In the genomic region with DNA sequence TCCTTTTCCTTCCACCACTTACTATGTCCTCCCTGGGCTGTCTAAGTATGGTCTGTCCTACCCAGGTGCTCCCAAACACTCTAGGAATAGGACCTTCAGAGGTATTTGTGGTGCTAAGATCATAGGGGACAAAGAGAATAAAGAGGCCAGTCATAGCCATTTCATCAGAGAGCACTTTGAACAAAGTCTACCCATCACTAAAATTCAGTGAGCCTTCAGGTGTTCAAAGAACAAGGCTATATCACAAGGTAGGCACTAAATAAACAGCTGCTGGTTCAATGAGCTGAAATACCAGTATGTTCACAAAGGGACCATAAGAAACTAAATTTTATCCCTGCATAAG, we compare ENCODE assay signal across 13 cellular contexts. TPM values are rescaled to one million over a fixed set of nuclear protein-coding genes. Genes with fewer than 3 reads are reported as not detected.
DNase-seq lines count a peak whose midpoint lies in the region; ATAC-seq and TF ChIP-seq lines count a peak whose summit lies in the region.
"Had no signal": no experiment of that assay in that cellular context is flagged by ENCODE, and none has a peak within 500 bp of the region (broad histone marks: within the 10 kb centered on the region; RNA-seq: fewer than 3 reads in every experiment).

No MANE protein-coding gene starts in this region.

- H3K9me3 ChIP-seq in DOHH2 (ENCODE audit: control insufficient read depth, insufficient read depth, low read length) (no peaks in the 10 kb centered on the region), Peyer's patch (no peaks in the 10 kb centered on the region), hepatocyte (ENCODE audit: low read depth) (no peaks in the 10 kb centered on the region), GM23248 (ENCODE audit: low read depth) (no peaks in the 10 kb centered on the region)

- H3K9ac ChIP-seq in GM23248: no peak overlapping the region

- H3K27ac Mint-ChIP-seq in stimulated activated effector memory CD8-positive, alpha-beta T cell treated with anti-CD3 and anti-CD28 coated beads, Interleukin-12 subunit alpha, Interleukin-12 subunit beta, amount 100 ng/mL, for 72 hours: peak overlapping the region; percentile 85
- H3K27ac Mint-ChIP-seq: progenitor cell of endocrine pancreas had no signal

- no peaks in the 10 kb centered on the region for H3K9me2 ChIP-seq in DOHH2 (replicated peaks; ENCODE audit: control insufficient read depth, low read length)
- no peaks in the 10 kb centered on the region for H3K9me2 ChIP-seq in hepatocyte (replicated peaks; ENCODE audit: insufficient read depth)
- no peaks in the 10 kb centered on the region for H3K9me2 ChIP-seq in GM23248 (ENCODE audit: insufficient read depth)

- peak overlapping the region; percentile 58 for H3K4me3 Mint-ChIP-seq in stimulated activated effector memory CD8-positive, alpha-beta T cell treated with anti-CD3 and anti-CD28 coated beads, Interleukin-12 subunit alpha, Interleukin-12 subunit beta, amount 100 ng/mL, for 72 hours

- no peaks in the 10 kb centered on the region for H3K27me3 ChIP-seq in DOHH2 (ENCODE audit: control insufficient read depth, low read length)
- H3K27me3 ChIP-seq in Peyer's patch: no peaks in the 10 kb centered on the region
- no peaks in the 10 kb centered on the region for H3K27me3 ChIP-seq in hepatocyte
- no peaks in the 10 kb centered on the region for H3K27me3 ChIP-seq in GM23248 (replicated peaks; ENCODE audit: insufficient read depth)

- H3K36me3 ChIP-seq in DOHH2 (ENCODE audit: control insufficient read depth, low read length): peaks cover 58% of the 10 kb centered on the region
- peaks cover 0 to 37% (median 0%) of the 10 kb centered on the region in 3 donors for H3K36me3 ChIP-seq in Peyer's patch
- H3K36me3 ChIP-seq in hepatocyte (replicated peaks; ENCODE audit: insufficient read depth, low read depth): no peaks in the 10 kb centered on the region
- peaks cover 7% of the 10 kb centered on the region; the same call in 1 of the 2 replicates for H3K36me3 ChIP-seq in GM23248 (ENCODE audit: low read depth)

- H3K9me3 Mint-ChIP-seq in stimulated activated effector memory CD8-positive, alpha-beta T cell treated with anti-CD3 and anti-CD28 coated beads, Interleukin-12 subunit alpha, Interleukin-12 subunit beta, amount 100 ng/mL, for 72 hours: no peaks in the 10 kb centered on the region
- H3K9me3 Mint-ChIP-seq: activated naive CD4-positive, alpha-beta T cell treated with anti-CD3 and anti-CD28 coated beads, Interleukin-2, amount 50 U/mL, for 72 hours had no signal

- no peak for TF ChIP-seq POLR2A in Peyer's patch (IDR thresholded peaks at IDR 0.05)

- no peak for ATAC-seq in stimulated activated effector memory CD8-positive, alpha-beta T cell treated with anti-CD3 and anti-CD28 coated beads, Interleukin-12 subunit alpha, Interleukin-12 subunit beta, amount 100 ng/mL, for 72 hours
- ATAC-seq: left cardiac atrium had no signal

- H3K4me2 ChIP-seq in DOHH2 (ENCODE audit: low read length): peak overlapping the region; percentile 62; the same call in 1 of the 2 replicates
- no peak overlapping the region for H3K4me2 ChIP-seq in hepatocyte
- H3K4me2 ChIP-seq in GM23248 (ENCODE audit: unreplicated experiment): no peak overlapping the region

- TF ChIP-seq CTCF in DOHH2 (IDR thresholded peaks at IDR 0.05; ENCODE audit: low read depth, low read length, poor library complexity, severe bottlenecking) (no peak), Peyer's patch (IDR thresholded peaks at IDR 0.05) (no peak), hepatocyte (IDR thresholded peaks at IDR 0.05; ENCODE audit: poor library complexity) (no peak)

- no peak overlapping the region for H2AFZ ChIP-seq in hepatocyte
- H2AFZ ChIP-seq in GM23248: no peak overlapping the region

- H3K36me3 Mint-ChIP-seq in stimulated activated effector memory CD8-positive, alpha-beta T cell treated with anti-CD3 and anti-CD28 coated beads, Interleukin-12 subunit alpha, Interleukin-12 subunit beta, amount 100 ng/mL, for 72 hours: peaks cover 31% of the 10 kb centered on the region

- H3K4me3 ChIP-seq in DOHH2 (ENCODE audit: low read length): no peak overlapping the region
- H3K4me3 ChIP-seq in Peyer's patch: no peak overlapping the region
- no peak overlapping the region for H3K4me3 ChIP-seq in hepatocyte
- H3K4me3 ChIP-seq in GM23248: no peak overlapping the region

- peaks cover 32% of the 10 kb centered on the region for H3K4me1 ChIP-seq in DOHH2 (ENCODE audit: control insufficient read depth, low read length)
- H3K4me1 ChIP-seq in Peyer's patch: peaks cover 0 to 13% (median 9%) of the 10 kb centered on the region in 4 donors
- peaks cover 11% of the 10 kb centered on the region for H3K4me1 ChIP-seq in hepatocyte (ENCODE audit: insufficient read depth)
- peaks cover 36% of the 10 kb centered on the region for H3K4me1 ChIP-seq in GM23248 (ENCODE audit: insufficient read depth)

- peaks cover 6% of the 10 kb centered on the region for H3F3A ChIP-seq in DOHH2 (ENCODE audit: control insufficient read depth, insufficient read depth)
- H3F3A ChIP-seq in GM23248 (ENCODE audit: insufficient read depth): peaks cover 41% of the 10 kb centered on the region

- peaks cover 44% of the 10 kb centered on the region for H3K4me1 Mint-ChIP-seq in stimulated activated effector memory CD8-positive, alpha-beta T cell treated with anti-CD3 and anti-CD28 coated beads, Interleukin-12 subunit alpha, Interleukin-12 subunit beta, amount 100 ng/mL, for 72 hours

- H3K79me2 ChIP-seq in DOHH2 (ENCODE audit: control insufficient read depth, low read length) (peaks cover 6% of the 10 kb centered on the region; the same call in 1 of the 2 replicates), hepatocyte (peaks cover 27% of the 10 kb centered on the region), GM23248 (ENCODE audit: insufficient read depth) (peaks cover 48% of the 10 kb centered on the region)

- in situ Hi-C loops in GM23248 (cut with MboI): no loop called here

- DNase-seq in Peyer's patch (no peak), hepatocyte (ENCODE audit: low spot score) (no peak), DMS153 treated with DMSO at 0.1 percent for 48 hours (lab: John Stamatoyannopoulos, UW; ENCODE audit: unreplicated experiment) (no peak), GDM1 (lab: John Stamatoyannopoulos, UW) (no peak), GM23248 (no peak)
- DNase-seq in stimulated activated effector memory CD8-positive, alpha-beta T cell treated with anti-CD3 and anti-CD28 coated beads, Interleukin-12 subunit alpha, Interleukin-12 subunit beta, amount 100 ng/mL, for 72 hours (ENCODE audit: low spot score in 2 of 2): no peak
- DNase-seq: effector CD4-positive, alpha-beta T cell; hypothalamus; left cardiac atrium; stimulated activated CD4-positive, alpha-beta T cell treated with anti-CD3 and anti-CD28 coated beads, Interleukin-15, amount 100 ng/mL, for 24 hours had no signal

- H3K27ac ChIP-seq in DOHH2 (ENCODE audit: low read depth, low read length): peak overlapping the region; percentile 49; the same call in 1 of the 2 replicates
- peak overlapping the region in 3 of 4 donors; percentile 32 to 62 (median 53) for H3K27ac ChIP-seq in Peyer's patch
- peak overlapping the region; percentile 40 for H3K27ac ChIP-seq in hepatocyte
- no peak overlapping the region; the same call in 1 of the 2 replicates for H3K27ac ChIP-seq in GM23248

- H4K20me1 ChIP-seq in DOHH2 (ENCODE audit: control insufficient read depth, insufficient read depth, low read depth, low read length): no peaks in the 10 kb centered on the region
- peaks cover 9% of the 10 kb centered on the region for H4K20me1 ChIP-seq in hepatocyte (ENCODE audit: insufficient read depth, poor library complexity, severe bottlenecking)
- H4K20me1 ChIP-seq in GM23248 (ENCODE audit: insufficient read depth): no peaks in the 10 kb centered on the region

RNA-seq across cellular contexts. Expression of gene NBEAL2, which starts 38.8 kb away (rescaled TPM):
- 100 to 1,000 TPM; 111 to 304 (median 229) TPM for total RNA-seq in Peyer's patch
- total RNA-seq in hepatocyte: 23.6 and 38.6 TPM in 2 replicates
- 42.2 and 58.5 TPM in 2 replicates for polyA plus RNA-seq in hepatocyte
- 2.8 and 4.7 TPM in 2 replicates for total RNA-seq in GM23248 (2014; rRNA removed; shearing (Covaris generic))
- 0.94 and 1.2 TPM in 2 replicates for polyA plus RNA-seq in GM23248 (2016; fragmentation: Nextera tagmentation; extraction: Ambion mirVana)

RNA-seq across cellular contexts. Expression of gene CCDC12, which starts 41.7 kb away (rescaled TPM):
- total RNA-seq in Peyer's patch (10 to 100 TPM; 41.7 to 90.0 (median 59.2) TPM), hepatocyte (41.1 and 47.5 TPM in 2 replicates)
- polyA plus RNA-seq in hepatocyte (78.4 and 107 TPM in 2 replicates), GM23248 (2016; fragmentation: Nextera tagmentation; extraction: Ambion mirVana) (42.7 and 43.8 TPM in 2 replicates)
- total RNA-seq in GM23248 (2014; rRNA removed; shearing (Covaris generic)): 15.2 and 17.4 TPM in 2 replicates
